Comparison of ENCODE assay signal across 11 cellular contexts in genomic region chr19:13804830-13805683, GRCh38. TPM values are rescaled to one million over a fixed set of nuclear protein-coding genes. Genes with fewer than 3 reads are reported as not detected.
DNase-seq lines count a peak whose midpoint lies in the region; ATAC-seq and TF ChIP-seq lines count a peak whose summit lies in the region.
"Had no signal": no experiment of that assay in that cellular context is flagged by ENCODE, and none has a peak within 500 bp of the region (broad histone marks: within the 10 kb centered on the region; RNA-seq: fewer than 3 reads in every experiment).

No MANE protein-coding gene starts in this region.

- BruUV-seq in Panc1 (replicated peaks; lab: Mats Ljungman, UMichigan), result no TSS peak

- H3K27ac ChIP-seq in Panc1 (ENCODE audit: low read length) (no peak overlapping the region), foreskin keratinocyte (no peak overlapping the region), parathyroid adenoma (no peak overlapping the region)
- H3K27ac ChIP-seq: SK-N-MC had no signal

- POLR2A ChIA-PET in Panc1 (lab: Charles Lee), result no interaction called here

- H3K4me3 Mint-ChIP-seq in T-helper 17 cell, result no peak overlapping the region

- TF ChIP-seq CTCF in GM10266 (IDR thresholded peaks at IDR 0.05; ENCODE audit: control insufficient read depth, insufficient read depth, low read depth, missing control alignments) (peak; percentile 12), Panc1 (IDR thresholded peaks at IDR 0.05) (no peak; the same call in 1 of the 2 replicates), foreskin keratinocyte (conservative IDR thresholded peaks at IDR 0.05) (peak; percentile 40), parathyroid adenoma (IDR thresholded peaks at IDR 0.05) (peak; percentile 15)

- H3K4me3 ChIP-seq in Panc1 (ENCODE audit: low read depth in 2 of 2, low read length in 2 of 2) (no peak overlapping the region), parathyroid adenoma (ENCODE audit: low read depth, low read length) (no peak overlapping the region)
- H3K4me3 ChIP-seq: SK-N-MC had no signal

- H3K36me3 Mint-ChIP-seq in T-helper 17 cell (ENCODE audit: low read depth), result no peaks in the 10 kb centered on the region

- in situ Hi-C loops in Panc1 (cut with HindIII; ENCODE audit: low pct_unique_long_range_greater_than_20kb, low sequenced_read_pairs), result no loop called here

- H3K27me3 ChIP-seq in Panc1 (ENCODE audit: control insufficient read depth, insufficient read depth, low read length), result no peaks in the 10 kb centered on the region
- no peaks in the 10 kb centered on the region for H3K27me3 ChIP-seq in foreskin keratinocyte
- H3K27me3 ChIP-seq in parathyroid adenoma (ENCODE audit: control insufficient read depth, insufficient read depth, low read length), result no peaks in the 10 kb centered on the region

- H3K4me2 ChIP-seq in parathyroid adenoma (ENCODE audit: low read length), result no peak overlapping the region

- no peaks in the 10 kb centered on the region for H3K27me3 Mint-ChIP-seq in T-helper 17 cell

- no peak for DNase-seq in GM10266 (ENCODE audit: extremely low spot score)
- no peak for DNase-seq in Panc1 (ENCODE audit: low read depth, low spot score)
- DNase-seq in foreskin keratinocyte, result no peak
- DNase-seq in T-helper 17 cell, result no peak
- no peak for DNase-seq in NCI-H2227 (lab: John Stamatoyannopoulos, UW; ENCODE audit: unreplicated experiment)
- DNase-seq: NCI-H1436 treated with DMSO at 0.1 percent for 48 hours had no signal

- CTCF ChIA-PET in Panc1 (lab: Charles Lee), result interaction anchor here (0.7 kb wide), 1 partner anchor 26 kb away, joined by 3 read pairs; no protein-coding TSS in a partner anchor

- intact Hi-C loops in Panc1 (cut with micrococcal nuclease; ENCODE audit: unreplicated experiment), result no loop called here

- peak; percentile 73; the same call in 1 of the 2 replicates for ATAC-seq in Panc1
- no peak for ATAC-seq in foreskin keratinocyte
- no peak for ATAC-seq in HG03378 (IDR thresholded peaks at IDR 0.05; ENCODE audit: unreplicated experiment)
- ATAC-seq in GM18909 (IDR thresholded peaks at IDR 0.05; ENCODE audit: poor library complexity, unreplicated experiment), result no peak
- ATAC-seq in T-helper 17 cell, result no peak
- ATAC-seq: left lobe of liver had no signal

- no peak overlapping the region for H3K9ac ChIP-seq in parathyroid adenoma

- no peaks in the 10 kb centered on the region for H3K9me3 ChIP-seq in Panc1 (ENCODE audit: control insufficient read depth, insufficient read depth, low read depth, low read length)
- no peaks in the 10 kb centered on the region for H3K9me3 ChIP-seq in parathyroid adenoma (ENCODE audit: control insufficient read depth, low read length)
- H3K9me3 ChIP-seq in T-helper 17 cell (ENCODE audit: control insufficient read depth, low read length, poor library complexity, severe bottlenecking), result no peaks in the 10 kb centered on the region

- no peaks in the 10 kb centered on the region for H3K4me1 ChIP-seq in Panc1 (ENCODE audit: control insufficient read depth, insufficient read depth, low read length)
- H3K4me1 ChIP-seq in foreskin keratinocyte, result no peaks in the 10 kb centered on the region
- no peaks in the 10 kb centered on the region for H3K4me1 ChIP-seq in parathyroid adenoma

- H3K27ac Mint-ChIP-seq in T-helper 17 cell, result no peak overlapping the region

- no peaks in the 10 kb centered on the region for H3K79me2 ChIP-seq in parathyroid adenoma

- H3K4me1 Mint-ChIP-seq in T-helper 17 cell, result peaks cover 11% of the 10 kb centered on the region

- no peak overlapping the region for H2AFZ ChIP-seq in parathyroid adenoma

- no peaks in the 10 kb centered on the region for H3K36me3 ChIP-seq in Panc1 (ENCODE audit: control insufficient read depth, insufficient read depth, low read length)
- H3K36me3 ChIP-seq in parathyroid adenoma (ENCODE audit: control insufficient read depth, insufficient read depth, low read length), result no peaks in the 10 kb centered on the region

RNA-seq across cellular contexts. Expression of gene ZSWIM4, which starts 9.8 kb away (rescaled TPM):
- 8.7 TPM for total RNA-seq in Panc1 (2021; ENCODE audit: unreplicated experiment)
- polyA plus RNA-seq in Panc1 (2012; ENCODE audit: insufficient read length), result 11.3 TPM
- 4.3 and 5.6 TPM in 2 replicates for total RNA-seq in foreskin keratinocyte
- 2.1 and 3.1 TPM in 2 replicates for polyA plus RNA-seq in foreskin keratinocyte
- total RNA-seq in T-helper 17 cell, result 1 to 10 TPM; 4.2 to 5.3 TPM

RNA-seq across cellular contexts. Expression of gene C19orf53, which starts 30.8 kb away (rescaled TPM):
- total RNA-seq in Panc1 (2021; ENCODE audit: unreplicated experiment) (97.2 TPM), foreskin keratinocyte (189 and 192 TPM in 2 replicates), T-helper 17 cell (10 to 100 TPM; 62.4 to 73.0 TPM)
- polyA plus RNA-seq in Panc1 (2012; ENCODE audit: insufficient read length), result 244 TPM
- polyA plus RNA-seq in foreskin keratinocyte, result 228 and 252 TPM in 2 replicates

RNA-seq across cellular contexts. Expression of gene MRI1, which starts 40.7 kb away (rescaled TPM):
- total RNA-seq in Panc1 (2021; ENCODE audit: unreplicated experiment) (19.5 TPM), foreskin keratinocyte (28.3 and 34.6 TPM in 2 replicates), T-helper 17 cell (10 to 100 TPM; 31.0 to 31.9 TPM)
- polyA plus RNA-seq in Panc1 (2012; ENCODE audit: insufficient read length), result 18.0 TPM
- 17.6 and 19.0 TPM in 2 replicates for polyA plus RNA-seq in foreskin keratinocyte
